In the genomic region with DNA sequence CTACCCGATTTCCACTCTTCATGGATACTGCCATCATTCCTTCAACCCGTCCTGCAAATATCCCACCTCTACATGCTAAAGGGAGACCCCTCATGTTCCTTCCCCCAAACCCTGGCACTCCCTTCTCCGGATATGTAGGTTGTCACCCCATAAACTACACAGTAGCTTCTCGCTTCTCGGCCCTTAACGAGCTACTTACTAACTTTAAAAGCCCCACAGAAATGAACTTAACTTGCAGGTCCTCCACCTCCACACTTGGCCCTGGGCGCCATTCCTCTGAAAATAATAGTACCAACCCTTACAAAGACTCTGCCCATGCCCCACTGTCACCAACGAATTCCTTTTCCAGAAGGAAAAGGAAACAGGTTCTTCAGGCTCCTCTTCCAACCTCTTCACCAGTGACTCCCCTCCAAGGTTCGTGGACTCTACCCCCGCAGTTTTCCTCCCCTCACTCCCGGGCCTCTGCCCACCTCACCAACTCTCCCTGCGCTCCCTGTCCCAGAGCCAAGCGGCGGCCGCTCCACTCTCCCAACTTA, we compare ENCODE assay signal across 8 cellular contexts. TPM values are rescaled to one million over a fixed set of nuclear protein-coding genes. Genes with fewer than 3 reads are reported as not detected.
DNase-seq lines count a peak whose midpoint lies in the region; ATAC-seq and TF ChIP-seq lines count a peak whose summit lies in the region.

No MANE protein-coding gene starts in this region.

- no peaks in the 10 kb centered on the region for H3K27me3 Mint-ChIP-seq in Caco-2 (ENCODE audit: insufficient read depth, unreplicated experiment)

- no peak for TF ChIP-seq CTCF in Caco-2 (IDR thresholded peaks at IDR 0.05; ENCODE audit: insufficient read depth in 1 of 2, low read depth in 1 of 2, low read length in 1 of 2, severe bottlenecking in 1 of 2, unreplicated experiment in 1 of 2)
- no peak for TF ChIP-seq CTCF in OCI-LY1 (IDR thresholded peaks at IDR 0.05; ENCODE audit: low read length)
- no peak for TF ChIP-seq CTCF in neutrophil (IDR thresholded peaks at IDR 0.05)

- H3K79me2 ChIP-seq in OCI-LY1 (ENCODE audit: insufficient read depth, low read length): peaks cover 54% of the 10 kb centered on the region

- H3K4me1 Mint-ChIP-seq in Caco-2 (ENCODE audit: low read depth, unreplicated experiment): peaks cover 25% of the 10 kb centered on the region

- H3K27ac ChIP-seq in OCI-LY1 (ENCODE audit: low read depth, low read length, poor library complexity, severe bottlenecking) (peak overlapping the region; percentile 46), neutrophil (peak overlapping the region; percentile 96)

- no peak for ATAC-seq in GM21717 (IDR thresholded peaks at IDR 0.05; ENCODE audit: unreplicated experiment)

- DNase-seq in Caco-2 (no peak), HCEC 1CT (no peak), GOT3 (lab: John Stamatoyannopoulos, UW) (no peak), NCI-H1694 treated with DMSO at 0.1 percent for 48 hours (lab: John Stamatoyannopoulos, UW) (no peak)

- H2AFZ ChIP-seq in OCI-LY1 (ENCODE audit: low read length): no peak overlapping the region

- BruUV-seq in Caco-2 (replicated peaks; lab: Mats Ljungman, UMichigan): no TSS peak

- H3K9me2 ChIP-seq in OCI-LY1 (ENCODE audit: low read depth, low read length): no peaks in the 10 kb centered on the region

- H3K27ac Mint-ChIP-seq in Caco-2 (ENCODE audit: unreplicated experiment): peak overlapping the region; percentile 88

- POLR2A ChIA-PET in Caco-2 (lab: Charles Lee): interaction anchor here (0.7 kb wide), 1 partner anchor 23 kb away, joined by 4 read pairs; no protein-coding TSS in a partner anchor

- intact Hi-C loops in Caco-2 (cut with micrococcal nuclease; ENCODE audit: unreplicated experiment): no loop called here

- H4K20me1 ChIP-seq in OCI-LY1 (ENCODE audit: insufficient read depth, low read length): no peaks in the 10 kb centered on the region

- no peaks in the 10 kb centered on the region for H3F3A ChIP-seq in OCI-LY1 (ENCODE audit: insufficient read depth, low read length)

- H3K9me3 ChIP-seq in Caco-2 (no peaks in the 10 kb centered on the region), OCI-LY1 (ENCODE audit: low read length) (no peaks in the 10 kb centered on the region), endocrine pancreas (ENCODE audit: control insufficient read depth, low read length) (no peaks in the 10 kb centered on the region), neutrophil (no peaks in the 10 kb centered on the region)

- peaks cover 37% of the 10 kb centered on the region for H3K36me3 Mint-ChIP-seq in Caco-2 (ENCODE audit: insufficient read depth, unreplicated experiment)

- no peaks in the 10 kb centered on the region for H3K9me3 Mint-ChIP-seq in Caco-2 (ENCODE audit: unreplicated experiment)

- H3K4me2 ChIP-seq in OCI-LY1 (ENCODE audit: low read length): peak overlapping the region; percentile 98

- H3K36me3 ChIP-seq in Caco-2 (ENCODE audit: control insufficient read depth, insufficient read depth, low read length) (no peaks in the 10 kb centered on the region; the same call in 1 of the 2 replicates), OCI-LY1 (ENCODE audit: insufficient read depth, low read length) (peaks cover 18% of the 10 kb centered on the region), endocrine pancreas (ENCODE audit: control insufficient read depth, insufficient read depth, low read length) (no peaks in the 10 kb centered on the region), neutrophil (no peaks in the 10 kb centered on the region)

- CTCF ChIA-PET in Caco-2 (lab: Charles Lee): interaction anchor here (0.6 to 1.1 kb wide), 3 partner anchors 75 to 107 kb away, joined by 3 read pairs; partner anchors contain the start of gene HNF1A

- H3K4me3 ChIP-seq in Caco-2 (ENCODE audit: low read depth, low read length) (peak overlapping the region; percentile 92), OCI-LY1 (ENCODE audit: low read depth, low read length, poor library complexity, severe bottlenecking) (peak overlapping the region; percentile 78), endocrine pancreas (ENCODE audit: control insufficient read depth, insufficient read depth, low read length) (peak overlapping the region; percentile 56), neutrophil (ENCODE audit: low read depth in 1 of 2, low read length in 1 of 2) (peak overlapping the region; percentile 83 to 88)

- H3K27me3 ChIP-seq in Caco-2 (replicated peaks; ENCODE audit: control insufficient read depth, insufficient read depth, low read length) (no peaks in the 10 kb centered on the region), OCI-LY1 (ENCODE audit: insufficient read depth, low read length) (no peaks in the 10 kb centered on the region), endocrine pancreas (ENCODE audit: control insufficient read depth, insufficient read depth, low read length) (no peaks in the 10 kb centered on the region), neutrophil (no peaks in the 10 kb centered on the region)

- peak overlapping the region; percentile 92 for H3K9ac ChIP-seq in OCI-LY1 (ENCODE audit: low read length)
- H3K9ac ChIP-seq in endocrine pancreas (ENCODE audit: control insufficient read depth, insufficient read depth, low read length): peak overlapping the region; percentile 70

- peak overlapping the region; percentile 97 for H3K4me3 Mint-ChIP-seq in Caco-2 (ENCODE audit: unreplicated experiment)

- no peaks in the 10 kb centered on the region for H3K4me1 ChIP-seq in Caco-2
- peaks cover 33% of the 10 kb centered on the region for H3K4me1 ChIP-seq in OCI-LY1 (ENCODE audit: insufficient read depth, low read length, severe bottlenecking)
- peaks cover 15% of the 10 kb centered on the region for H3K4me1 ChIP-seq in endocrine pancreas (ENCODE audit: control insufficient read depth, insufficient read depth, low read length)
- peaks cover 23 to 33% of the 10 kb centered on the region in 2 experiments for H3K4me1 ChIP-seq in neutrophil (ENCODE audit: control insufficient read depth in 1 of 2, insufficient read depth in 1 of 2, low read depth in 1 of 2, low read length in 1 of 2)

RNA-seq across cellular contexts. Expression of gene SPPL3, which starts 1.2 kb away (rescaled TPM):
- 63.4 and 65.6 TPM in 2 replicates for total RNA-seq in Caco-2 (2022)
